8 cellular contexts compared by ENCODE assay signal in genomic region chr17:17476865-17477467, GRCh38. TPM values are rescaled to one million over a fixed set of nuclear protein-coding genes. Genes with fewer than 3 reads are reported as not detected.
DNase-seq lines count a peak whose midpoint lies in the region; ATAC-seq and TF ChIP-seq lines count a peak whose summit lies in the region.

Gene MED9, plus strand, starts transcription at chr17:17477000. Its CDS starts 42 bp downstream, at chr17:17477042.

- peak; percentile 74 for ATAC-seq in GM21737 (IDR thresholded peaks at IDR 0.05; ENCODE audit: unreplicated experiment)
- peak; percentile 86 for ATAC-seq in RWPE2 (ENCODE audit: low read depth)
- peak; percentile 95 to 98 (median 98) for ATAC-seq in natural killer cell
- ATAC-seq in stimulated activated naive B cell treated with anti-CD40 and anti-IgM and Interleukin-4, amounts not matched to agents 10 μg/mL and 1 μg/mL and 100 μg/mL, for 72 hours (replicated peaks) = peak; percentile 100

- H3K9me3 Mint-ChIP-seq in natural killer cell = no peaks in the 10 kb centered on the region
- H3K9me3 Mint-ChIP-seq in stimulated activated naive B cell treated with anti-CD40 and anti-IgM and Interleukin-4, amounts not matched to agents 10 μg/mL and 1 μg/mL and 100 μg/mL, for 72 hours = no peaks in the 10 kb centered on the region

- DNase-seq in D341Med (ENCODE audit: low spot score) = peak; percentile 95
- peak; percentile 94 for DNase-seq in LoVo (ENCODE audit: low spot score)
- DNase-seq in RWPE2 (ENCODE audit: low spot score) = peak; percentile 88
- DNase-seq in activated T-helper 9 cell treated with anti-CD3 and anti-CD28 coated beads, Interleukin-2, amount 50 U/mL, for 16 hours (ENCODE audit: low read depth) = peak; percentile 95
- DNase-seq in fibroblast of peridontal ligament (ENCODE audit: extremely low read depth) = peak; percentile 88
- peak; percentile 94 for DNase-seq in natural killer cell
- DNase-seq in stimulated activated naive B cell treated with anti-CD40 and anti-IgM and Interleukin-4, amounts not matched to agents 10 μg/mL and 1 μg/mL and 100 μg/mL, for 72 hours = peak; percentile 89

- intact Hi-C loops in natural killer cell (cut with micrococcal nuclease) = no loop called here

- H3K27ac ChIP-seq in RWPE2 (ENCODE audit: poor library complexity, severe bottlenecking) = peak within 1 kb of the TSS; percentile 50

- H3K36me3 ChIP-seq in RWPE2 (ENCODE audit: low read depth) = peaks cover 12% of the 10 kb centered on the region

- TF ChIP-seq CTCF in RWPE2 (IDR thresholded peaks at IDR 0.05; ENCODE audit: poor library complexity, severe bottlenecking) (no peak), natural killer cell (IDR thresholded peaks at IDR 0.05) (no peak)

- H3K4me3 Mint-ChIP-seq in natural killer cell = peak within 1 kb of the TSS; percentile 89
- peak within 1 kb of the TSS; percentile 87 to 89 for H3K4me3 Mint-ChIP-seq in stimulated activated naive B cell treated with anti-CD40 and anti-IgM and Interleukin-4, amounts not matched to agents 10 μg/mL and 1 μg/mL and 100 μg/mL, for 72 hours

- no peaks in the 10 kb centered on the region for H3K27me3 ChIP-seq in RWPE2 (ENCODE audit: insufficient read depth, poor library complexity, severe bottlenecking)

- no peaks in the 10 kb centered on the region for H3K9me3 ChIP-seq in RWPE2 (ENCODE audit: severe bottlenecking)

- H3K27ac Mint-ChIP-seq in natural killer cell = peak within 1 kb of the TSS; percentile 86 to 91
- peak within 1 kb of the TSS; percentile 82 for H3K27ac Mint-ChIP-seq in stimulated activated naive B cell treated with anti-CD40 and anti-IgM and Interleukin-4, amounts not matched to agents 10 μg/mL and 1 μg/mL and 100 μg/mL, for 72 hours

- peaks cover 6% of the 10 kb centered on the region for H3K4me1 ChIP-seq in RWPE2 (ENCODE audit: insufficient read depth, poor library complexity, severe bottlenecking)

- peak within 1 kb of the TSS; percentile 100 for H3K4me3 ChIP-seq in RWPE2 (ENCODE audit: severe bottlenecking)

- peaks cover 0 to 13% of the 10 kb centered on the region in 2 donors for H3K27me3 Mint-ChIP-seq in natural killer cell (ENCODE audit: low read depth in 2 of 2)
- H3K27me3 Mint-ChIP-seq in stimulated activated naive B cell treated with anti-CD40 and anti-IgM and Interleukin-4, amounts not matched to agents 10 μg/mL and 1 μg/mL and 100 μg/mL, for 72 hours = no peaks in the 10 kb centered on the region

- no peaks in the 10 kb centered on the region for H3K36me3 Mint-ChIP-seq in natural killer cell
- peaks cover 9 to 11% of the 10 kb centered on the region in 2 donors for H3K36me3 Mint-ChIP-seq in stimulated activated naive B cell treated with anti-CD40 and anti-IgM and Interleukin-4, amounts not matched to agents 10 μg/mL and 1 μg/mL and 100 μg/mL, for 72 hours

- H3K4me1 Mint-ChIP-seq in natural killer cell = peaks cover 26 to 47% of the 10 kb centered on the region in 2 donors
- H3K4me1 Mint-ChIP-seq in stimulated activated naive B cell treated with anti-CD40 and anti-IgM and Interleukin-4, amounts not matched to agents 10 μg/mL and 1 μg/mL and 100 μg/mL, for 72 hours = peaks cover 14 to 32% of the 10 kb centered on the region in 2 donors

RNA-seq across cellular contexts. Expression of gene MED9, which starts in this region (rescaled TPM):
- total RNA-seq in natural killer cell = 10 to 100 TPM; 19.8 to 23.5 (median 22.3) TPM

Comparison
In these comparisons a context has a peak if more than half of its experiments do, and no peak if none do; other contexts are left out.
1. Peak in every context shown above with its lines: DNase-seq, ATAC-seq, H3K4me3 ChIP-seq and H3K27ac ChIP-seq.